In the genomic region with DNA sequence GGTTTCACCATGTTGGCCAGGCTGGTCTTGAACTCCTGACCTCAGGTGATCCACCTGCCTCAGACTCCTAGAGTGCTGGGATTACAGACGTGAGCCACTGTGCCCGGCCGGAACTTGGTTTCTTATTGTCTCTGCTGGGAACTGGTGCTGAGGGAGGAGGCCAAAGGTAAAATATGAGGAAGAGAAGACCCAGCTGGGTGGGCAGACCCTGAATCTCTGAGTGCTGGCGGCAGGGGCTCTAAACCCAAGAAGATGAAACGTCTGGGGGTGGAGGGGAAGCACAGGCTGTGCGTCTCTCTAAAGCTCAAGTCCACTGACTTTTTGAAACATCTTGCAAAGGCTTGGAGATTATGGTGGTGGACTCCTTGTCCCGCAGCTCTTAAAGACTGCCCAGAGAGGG, we compare ENCODE assay signal across 15 cellular contexts.
A peak's percentile ranks its signal among the peaks of the same experiment; 100 is the strongest.
DNase-seq lines count a peak whose midpoint lies in the region; ATAC-seq and TF ChIP-seq lines count a peak whose summit lies in the region.
"Had no signal": no experiment of that assay in that cellular context is flagged by ENCODE, and none has a peak within 500 bp of the region (broad histone marks: within the 10 kb centered on the region; RNA-seq: fewer than 3 reads in every experiment).

No MANE protein-coding gene starts in this region.

- H3K14ac ChIP-seq in H9 (ENCODE audit: insufficient read depth, low read length): no peak overlapping the region

- H3K23ac ChIP-seq in H9 (ENCODE audit: insufficient read length, low read depth, low read length): no peak overlapping the region

- no peaks in the 10 kb centered on the region; a peak in 1 of 5 replicates for H3K9me3 Mint-ChIP-seq in H9
- H3K9me3 Mint-ChIP-seq in MCF 10A (ENCODE audit: unreplicated experiment): no peaks in the 10 kb centered on the region
- H3K9me3 Mint-ChIP-seq: CD4-positive, alpha-beta T cell had no signal

- H3K18ac ChIP-seq in H9 (ENCODE audit: insufficient read length, low read depth, low read length): no peak overlapping the region

- no TSS peak for BruUV-seq in MCF 10A (replicated peaks; lab: Mats Ljungman, UMichigan)

- H3K9me3 ChIP-seq in H9 (ENCODE audit: control insufficient read depth, low read depth, low read length): no peaks in the 10 kb centered on the region
- H3K9me3 ChIP-seq: A549, Caco-2, HAP-1 had no signal

- H3K27me3 ChIP-seq in H9 (ENCODE audit: insufficient read depth, low read length): no peaks in the 10 kb centered on the region

- ATAC-seq in sciatic nerve: no peak
- ATAC-seq: A549 had no signal

- no peak overlapping the region for H2AFZ ChIP-seq in H9 (ENCODE audit: low read length)

- H2BK12ac ChIP-seq in H9 (ENCODE audit: insufficient read length, low read depth, low read length): no peak overlapping the region

- H2BK120ac ChIP-seq in H9 (ENCODE audit: low read depth, low read length, poor library complexity, severe bottlenecking): no peak overlapping the region

- H4K91ac ChIP-seq in H9 (ENCODE audit: insufficient read length, low read depth, low read length): no peak overlapping the region

- no peak overlapping the region for H3K27ac ChIP-seq in H9 (ENCODE audit: insufficient read length, low read depth, low read length)
- H3K27ac ChIP-seq: 22Rv1, A549, C4-2B had no signal

- no peak overlapping the region for H2AK5ac ChIP-seq in H9 (ENCODE audit: insufficient read length, low read length)

- no peak overlapping the region for H2BK20ac ChIP-seq in H9 (ENCODE audit: low read depth, low read length, poor library complexity, severe bottlenecking)

- TF ChIP-seq CTCF in H9 (conservative IDR thresholded peaks at IDR 0.05) (no peak), MCF 10A (IDR thresholded peaks at IDR 0.05; ENCODE audit: unreplicated experiment) (no peak)

- H3K23me2 ChIP-seq in H9 (ENCODE audit: insufficient read length, low read depth, low read length, poor library complexity, severe bottlenecking): no peaks in the 10 kb centered on the region

- no peak overlapping the region for H4K8ac ChIP-seq in H9 (replicated peaks; ENCODE audit: insufficient read length, low read depth, low read length)

- no peak overlapping the region for H3K4me2 ChIP-seq in H9 (ENCODE audit: insufficient read depth, insufficient read length, low read length)
- H3K4me2 ChIP-seq: A549 had no signal

- H3K9ac ChIP-seq in H9 (ENCODE audit: extremely low read depth, insufficient read length, low read length): no peak overlapping the region

- POLR2A ChIA-PET in MCF 10A (lab: Yijun Ruan, JAX): no interaction called here

- no peak overlapping the region for H3K56ac ChIP-seq in H9 (ENCODE audit: insufficient read length, low read depth, low read length)

- H3K4me1 ChIP-seq in H9 (ENCODE audit: insufficient read depth, low read length): no peaks in the 10 kb centered on the region
- H3K4me1 ChIP-seq: A549, Caco-2, HAP-1 had no signal

- no peak overlapping the region for H3T11ph ChIP-seq in H9 (ENCODE audit: low read length)

- no peak overlapping the region for H2BK15ac ChIP-seq in H9 (ENCODE audit: low read depth, low read length)

- H3K36me3 Mint-ChIP-seq in H9 (ENCODE audit: insufficient read depth in 1 of 3, low read depth in 3 of 3) (no peaks in the 10 kb centered on the region; a peak in 3 of 7 replicates), MCF 10A (ENCODE audit: insufficient read depth, unreplicated experiment) (no peaks in the 10 kb centered on the region)

- no peak overlapping the region for H2BK5ac ChIP-seq in H9 (ENCODE audit: insufficient read length, low read length)

- H3K27me3 Mint-ChIP-seq in H9 (ENCODE audit: low read depth) (peaks cover 21% of the 10 kb centered on the region), MCF 10A (ENCODE audit: insufficient read depth, unreplicated experiment) (no peaks in the 10 kb centered on the region)
- H3K27me3 Mint-ChIP-seq: CD4-positive, alpha-beta T cell had no signal

- no peaks in the 10 kb centered on the region for H3K4me1 Mint-ChIP-seq in H9
- peaks cover 4% of the 10 kb centered on the region for H3K4me1 Mint-ChIP-seq in MCF 10A (ENCODE audit: insufficient read depth, unreplicated experiment)

- no peaks in the 10 kb centered on the region for H3K79me1 ChIP-seq in H9 (ENCODE audit: insufficient read depth, low read depth, low read length, poor library complexity, severe bottlenecking)

- H3K4ac ChIP-seq in H9 (ENCODE audit: low read depth, low read length): no peak overlapping the region

- H3K4me3 Mint-ChIP-seq in H9 (no peak overlapping the region), MCF 10A (ENCODE audit: unreplicated experiment) (no peak overlapping the region)
- H3K4me3 Mint-ChIP-seq: CD4-positive, alpha-beta T cell had no signal

- CTCF ChIA-PET in MCF 10A (lab: Yijun Ruan, JAX): no interaction called here

- no peaks in the 10 kb centered on the region for H4K20me1 ChIP-seq in H9 (ENCODE audit: control insufficient read depth, insufficient read depth, insufficient read length)

- peak; percentile 33 for DNase-seq in activated CD8-positive, alpha-beta memory T cell treated with anti-CD3 and anti-CD28 coated beads for 24 hours
- DNase-seq in activated CD8-positive, alpha-beta memory T cell treated with anti-CD3 and anti-CD28 coated beads, Interleukin-2, amount 50 U/mL, for 4 hours: no peak
- DNase-seq in H9 (peak; percentile 16), mesenteric fat pad (ENCODE audit: low spot score) (peak; percentile 59), sciatic nerve (ENCODE audit: low spot score) (peak; percentile 6), MCF 10A (ENCODE audit: unreplicated experiment) (no peak), medulla oblongata (ENCODE audit: extremely low spot score) (no peak), NCI-H1436 treated with DMSO at 0.1 percent for 48 hours (lab: John Stamatoyannopoulos, UW) (no peak)
- DNase-seq: AML-193; Caco-2; CD4-positive, alpha-beta T cell had no signal

- H3K27ac Mint-ChIP-seq in H9: peak overlapping the region in 1 of 3 experiments; percentile 91; a peak in 1 of 7 replicates
- no peak overlapping the region for H3K27ac Mint-ChIP-seq in MCF 10A (ENCODE audit: low read depth, unreplicated experiment)
- H3K27ac Mint-ChIP-seq: CD4-positive, alpha-beta T cell had no signal

- intact Hi-C loops in sciatic nerve (cut with DNase I) (no loop called here), MCF 10A (cut with micrococcal nuclease) (no loop called here)

- no peaks in the 10 kb centered on the region for H3K79me2 ChIP-seq in H9 (ENCODE audit: insufficient read depth, low read length)

- H4K5ac ChIP-seq in H9 (ENCODE audit: insufficient read length, low read depth, low read length): no peak overlapping the region

- no CpG with 5 or more reads among the region's 7 CpGs for WGBS in H9 (ENCODE audit: extremely low coverage, insufficient read length, low lambda C conversion rate)

Comparison
In these comparisons a context has a peak if more than half of its experiments do, and no peak if none do; other contexts are left out.
1. DNase-seq: peak in activated CD8-positive, alpha-beta memory T cell treated with anti-CD3 and anti-CD28 coated beads for 24 hours (single experiment), H9 (single experiment), mesenteric fat pad (single experiment) and sciatic nerve (single experiment); none in activated CD8-positive, alpha-beta memory T cell treated with anti-CD3 and anti-CD28 coated beads, Interleukin-2, amount 50 U/mL, for 4 hours (single experiment), MCF 10A (single experiment), medulla oblongata (single experiment) and NCI-H1436 treated with DMSO at 0.1 percent for 48 hours (single experiment).